ENCODE assay signal across 28 cellular contexts in the genomic region with DNA sequence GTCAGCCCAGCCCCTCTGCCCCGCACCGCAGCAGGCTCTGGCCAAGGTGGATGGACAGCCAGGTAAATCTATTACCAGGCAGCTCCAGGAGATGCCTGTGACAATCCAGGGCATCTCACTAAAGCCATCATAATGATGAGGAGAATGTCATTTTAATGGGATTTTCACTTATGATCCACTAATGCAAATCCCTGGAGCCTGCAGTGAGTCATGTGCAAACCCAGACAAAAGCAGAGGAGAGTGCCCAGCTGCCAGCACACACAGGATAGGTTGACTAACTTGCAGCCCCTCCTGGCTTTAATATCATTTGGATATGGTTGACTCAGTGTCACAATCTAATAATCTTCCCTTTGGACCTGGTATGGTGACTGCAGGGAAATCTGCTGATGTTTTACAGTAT.
DNase-seq lines count a peak whose midpoint lies in the region; ATAC-seq and TF ChIP-seq lines count a peak whose summit lies in the region.
"Had no signal": no experiment of that assay in that cellular context is flagged by ENCODE, and none has a peak within 500 bp of the region (broad histone marks: within the 10 kb centered on the region; RNA-seq: fewer than 3 reads in every experiment).

No MANE protein-coding gene starts in this region.

- H2AFZ ChIP-seq in GM23248: no peak overlapping the region
- H2AFZ ChIP-seq in osteoblast (ENCODE audit: low read length): no peak overlapping the region
- H2AFZ ChIP-seq: PC-9 had no signal

- no peak overlapping the region for H3K4me3 Mint-ChIP-seq in chondrocyte (ENCODE audit: unreplicated experiment)
- H3K4me3 Mint-ChIP-seq: activated T-cell treated with anti-CD3 and anti-CD28 coated beads, Interleukin-2, amount 50 U/mL, for 24 hours; CD8-positive, alpha-beta memory T cell; memory B cell; type B pancreatic cell had no signal

- H3K79me2 ChIP-seq in GM23248 (ENCODE audit: insufficient read depth) (no peaks in the 10 kb centered on the region), osteoblast (ENCODE audit: insufficient read depth, low read length) (no peaks in the 10 kb centered on the region)

- in situ Hi-C loops in GM23248 (cut with MboI): no loop called here

- H3K4me1 ChIP-seq in GM23248 (ENCODE audit: insufficient read depth) (no peaks in the 10 kb centered on the region), osteoblast (ENCODE audit: insufficient read depth, low read length) (peaks cover 41% of the 10 kb centered on the region)
- H3K4me1 ChIP-seq: psoas muscle had no signal

- H3K27me3 ChIP-seq in GM23248 (replicated peaks; ENCODE audit: insufficient read depth): no peaks in the 10 kb centered on the region; the same call in 1 of the 2 replicates
- no peaks in the 10 kb centered on the region for H3K27me3 ChIP-seq in osteoblast (ENCODE audit: insufficient read depth, low read length)

- ATAC-seq in GM18909 (IDR thresholded peaks at IDR 0.05; ENCODE audit: poor library complexity, unreplicated experiment) (no peak), GM19328 (IDR thresholded peaks at IDR 0.05; ENCODE audit: unreplicated experiment) (no peak)
- ATAC-seq: left colon, psoas muscle had no signal

- H3K9ac ChIP-seq in GM23248: no peak overlapping the region
- H3K9ac ChIP-seq: KMS-11 had no signal

- no peaks in the 10 kb centered on the region for H3K36me3 ChIP-seq in GM23248 (ENCODE audit: low read depth)
- H3K36me3 ChIP-seq in osteoblast (ENCODE audit: insufficient read depth, low read length): no peaks in the 10 kb centered on the region
- H3K36me3 ChIP-seq: cardiac muscle cell had no signal

- H3F3A ChIP-seq in GM23248 (ENCODE audit: insufficient read depth): no peaks in the 10 kb centered on the region

- peaks cover 2% of the 10 kb centered on the region for H3K36me3 Mint-ChIP-seq in chondrocyte (ENCODE audit: low read depth)
- H3K36me3 Mint-ChIP-seq: CD8-positive, alpha-beta memory T cell; memory B cell; type B pancreatic cell had no signal

- TF ChIP-seq CTCF in chondrocyte (IDR thresholded peaks at IDR 0.05) (no peak), osteoblast (IDR thresholded peaks at IDR 0.05; ENCODE audit: extremely low read depth, low read depth, low read length) (no peak)

- H3K9me2 ChIP-seq in GM23248 (ENCODE audit: insufficient read depth): no peaks in the 10 kb centered on the region

- H3K4me3 ChIP-seq in GM23248 (no peak overlapping the region), osteoblast (ENCODE audit: insufficient read depth, low read length) (no peak overlapping the region)
- H3K4me3 ChIP-seq: cardiac muscle cell, PC-9, psoas muscle, skin epidermis had no signal

- no peak overlapping the region for H3K27ac ChIP-seq in GM23248
- no peak overlapping the region for H3K27ac ChIP-seq in osteoblast (ENCODE audit: low read depth, low read length)
- H3K27ac ChIP-seq: cardiac muscle cell, KMS-11, PC-9, psoas muscle, skin epidermis had no signal

- no peaks in the 10 kb centered on the region for H3K9me3 ChIP-seq in GM23248 (ENCODE audit: low read depth)
- H3K9me3 ChIP-seq in osteoblast (ENCODE audit: low read depth, low read length): no peaks in the 10 kb centered on the region
- H3K9me3 ChIP-seq: psoas muscle had no signal

- peaks cover 64% of the 10 kb centered on the region for H3K4me1 Mint-ChIP-seq in chondrocyte (ENCODE audit: low read depth)
- H3K4me1 Mint-ChIP-seq: CD8-positive, alpha-beta memory T cell; memory B cell had no signal

- H4K20me1 ChIP-seq in GM23248 (ENCODE audit: insufficient read depth) (no peaks in the 10 kb centered on the region), osteoblast (ENCODE audit: insufficient read depth, low read length) (no peaks in the 10 kb centered on the region)

- H3K27me3 Mint-ChIP-seq in chondrocyte (ENCODE audit: low read depth): no peaks in the 10 kb centered on the region

- H3K27ac Mint-ChIP-seq in chondrocyte (ENCODE audit: unreplicated experiment): peak overlapping the region; percentile 20
- H3K27ac Mint-ChIP-seq: activated T-cell treated with anti-CD3 and anti-CD28 coated beads, Interleukin-2, amount 50 U/mL, for 24 hours; CD8-positive, alpha-beta memory T cell; memory B cell; type B pancreatic cell had no signal

- 95 to 100% methylated on average over 2 of the region's 2 CpGs for WGBS in GM23248 (ENCODE audit: low coverage in 1 of 2, low lambda C conversion rate in 2 of 2, missing lambda C conversion rate in 2 of 2), 2 experiments

- H3K4me2 ChIP-seq in GM23248 (ENCODE audit: unreplicated experiment) (no peak overlapping the region), osteoblast (ENCODE audit: insufficient read depth, low read length) (no peak overlapping the region)
- H3K4me2 ChIP-seq: KMS-11, PC-9 had no signal

- DNase-seq in GM23248 (peak; percentile 13), NCI-H82 treated with DMSO at 0.1 percent for 48 hours (lab: John Stamatoyannopoulos, UW; ENCODE audit: unreplicated experiment) (peak; percentile 78), chondrocyte (ENCODE audit: low spot score) (no peak), osteoblast (ENCODE audit: insufficient read length, low spot score, missing footprints) (peak; percentile 69), NCI-H1436 (lab: John Stamatoyannopoulos, UW) (no peak)
- DNase-seq: activated CD4-positive, alpha-beta T cell treated with anti-CD3 and anti-CD28 coated beads for 1 hour; activated CD8-positive, alpha-beta memory T cell treated with anti-CD3 and anti-CD28 coated beads for 24 hours; activated T-cell treated with anti-CD3 and anti-CD28 coated beads, Interleukin-2, amount 50 U/mL, for 24 hours; CD8-positive, alpha-beta memory T cell; cortex of kidney; DMS153; GF-D8; head of caudate nucleus; left colon; NCI-H187; NCI-H226; PC-9; psoas muscle; SIG-M5; stimulated activated CD4-positive, alpha-beta T cell treated with anti-CD3 and anti-CD28 coated beads, Interleukin-1b, Interleukin-23, amount 100 ng/mL, for 48 hours; T-helper 1 cell had no signal

- no peaks in the 10 kb centered on the region for H3K9me3 Mint-ChIP-seq in chondrocyte (ENCODE audit: low read depth)
- H3K9me3 Mint-ChIP-seq: activated T-cell treated with anti-CD3 and anti-CD28 coated beads, Interleukin-2, amount 50 U/mL, for 24 hours; memory B cell had no signal

Comparison
In these comparisons a context has a peak if more than half of its experiments do, and no peak if none do; other contexts are left out.
1. DNase-seq: peak in GM23248 (single experiment), NCI-H82 treated with DMSO at 0.1 percent for 48 hours (single experiment) and osteoblast (single experiment); none in chondrocyte (single experiment) and NCI-H1436 (single experiment).